In genomic region chr2:6975988-6976387, GRCh38 we compare ENCODE assay signal across 21 cellular contexts. TPM values are rescaled to one million over a fixed set of nuclear protein-coding genes. Genes with fewer than 3 reads are reported as not detected.
DNase-seq lines count a peak whose midpoint lies in the region; ATAC-seq, FAIRE-seq and TF ChIP-seq lines count a peak whose summit lies in the region.
"Had no signal": no experiment of that assay in that cellular context is flagged by ENCODE, and none has a peak within 500 bp of the region (broad histone marks: within the 10 kb centered on the region; RNA-seq: fewer than 3 reads in every experiment).

No MANE protein-coding gene starts in this region.

- TF ChIP-seq CTCF in right atrium auricular region (IDR thresholded peaks at IDR 0.05) = no peak

- H3K27me3 ChIP-seq in right atrium auricular region = no peaks in the 10 kb centered on the region
- no peaks in the 10 kb centered on the region for H3K27me3 ChIP-seq in right cardiac atrium (ENCODE audit: control insufficient read depth, insufficient read depth)
- H3K27me3 ChIP-seq: neutrophil had no signal

- H3K4me1 ChIP-seq in right atrium auricular region (peaks cover 0 to 18% of the 10 kb centered on the region in 2 donors), right cardiac atrium (ENCODE audit: control insufficient read depth, insufficient read depth, low read length) (peaks cover 6% of the 10 kb centered on the region)

- intact Hi-C loops in right cardiac atrium (cut with DNase I) = no loop called here

- WGBS in right cardiac atrium = 83% methylated on average over 3 of the region's 3 CpGs

- H3K36me3 ChIP-seq in right atrium auricular region = no peaks in the 10 kb centered on the region

- H3K27ac ChIP-seq in right atrium auricular region (no peak overlapping the region), right cardiac atrium (ENCODE audit: low read length) (no peak overlapping the region)
- H3K27ac ChIP-seq: epithelial cell of prostate, neutrophil, skin epidermis had no signal

- ATAC-seq in right cardiac atrium = no peak
- ATAC-seq: stimulated activated effector memory CD8-positive, alpha-beta T cell treated with anti-CD3 and anti-CD28 coated beads, Interleukin-12 subunit alpha, Interleukin-12 subunit beta, amount 100 ng/mL, for 72 hours had no signal

- H3K4me3 ChIP-seq in right atrium auricular region (no peak overlapping the region), right cardiac atrium (ENCODE audit: low read length) (no peak overlapping the region)
- H3K4me3 ChIP-seq: skin epidermis had no signal

- FAIRE-seq in urothelium cell line (lab: Jason Lieb, UNC) = no peak
- FAIRE-seq: HTR-8/SVneo had no signal

- DNase-seq in right atrium auricular region (ENCODE audit: low spot score) = peak; percentile 1
- no peak for DNase-seq in right cardiac atrium
- peak; percentile 18 for DNase-seq in astrocyte of the hippocampus (ENCODE audit: low read depth, low spot score)
- peak; percentile 66 for DNase-seq in foreskin melanocyte
- DNase-seq in urothelium cell line (ENCODE audit: low spot score) = peak; percentile 11
- DNase-seq in stimulated activated CD4-positive, alpha-beta T cell treated with anti-CD3 and anti-CD28 coated beads, Interleukin-2, amount 100 ng/mL, for 24 hours = no peak
- no peak for DNase-seq in HuH-7 (ENCODE audit: low spot score)
- no peak for DNase-seq in activated T-cell treated with anti-CD3 and anti-CD28 coated beads for 4 hours
- DNase-seq: activated CD4-positive, alpha-beta T cell treated with anti-CD3 and anti-CD28 coated beads for 4 hours; activated CD8-positive, alpha-beta memory T cell treated with anti-CD3 and anti-CD28 coated beads, Interleukin-2, amount 50 U/mL, for 48 hours; CD4-positive, alpha-beta memory T cell; cerebellar nuclear complex; GOT3; islet precursor cell; NCI-H82; SHP77 treated with DMSO at 0.1 percent for 48 hours had no signal

- H3K9me3 ChIP-seq in right atrium auricular region (no peaks in the 10 kb centered on the region), right cardiac atrium (ENCODE audit: control insufficient read depth, low read length) (no peaks in the 10 kb centered on the region)
- H3K9me3 ChIP-seq: neutrophil had no signal

RNA-seq across cellular contexts. Expression of gene RNF144A, which starts 58.8 kb away (rescaled TPM):
- total RNA-seq in right atrium auricular region (10 to 100 TPM in 1 of 2 donors, 1 to 10 TPM in 1; 8.2 to 12.6 TPM), right cardiac atrium (10 to 100 TPM in 3 of 4 donors, 1 to 10 TPM in 1; 5.9 to 14.3 (median 10.5) TPM)
- 4.7 TPM for polyA plus RNA-seq in right cardiac atrium

Comparison
In these comparisons a context has a peak if more than half of its experiments do, and no peak if none do; other contexts are left out.
1. DNase-seq: peak in right atrium auricular region (single experiment), astrocyte of the hippocampus (single experiment), foreskin melanocyte (single experiment) and urothelium cell line (single experiment); none in right cardiac atrium (0 of 3), stimulated activated CD4-positive, alpha-beta T cell treated with anti-CD3 and anti-CD28 coated beads, Interleukin-2, amount 100 ng/mL, for 24 hours (0 of 2), HuH-7 (single experiment) and activated T-cell treated with anti-CD3 and anti-CD28 coated beads for 4 hours (single experiment).